ENCODE assay signal across 22 cellular contexts in genomic region chr13:93307166-93307565, GRCh38.
DNase-seq lines count a peak whose midpoint lies in the region; ATAC-seq, FAIRE-seq and TF ChIP-seq lines count a peak whose summit lies in the region.
"Had no signal": no experiment of that assay in that cellular context is flagged by ENCODE, and none has a peak within 500 bp of the region (broad histone marks: within the 10 kb centered on the region; RNA-seq: fewer than 3 reads in every experiment).

No MANE protein-coding gene starts in this region.

- H3K27me3 ChIP-seq in GM23248 (replicated peaks; ENCODE audit: insufficient read depth) (no peaks in the 10 kb centered on the region), astrocyte (ENCODE audit: insufficient read depth, low read length) (no peaks in the 10 kb centered on the region)

- no peaks in the 10 kb centered on the region for H3K36me3 Mint-ChIP-seq in astrocyte (ENCODE audit: low read depth, unreplicated experiment)
- H3K36me3 Mint-ChIP-seq: IgD-negative memory B cell had no signal

- H3K9ac ChIP-seq in GM23248 (no peak overlapping the region), astrocyte (ENCODE audit: low read length) (no peak overlapping the region)
- H3K9ac ChIP-seq: KMS-11 had no signal

- H3K9me3 ChIP-seq in GM23248 (ENCODE audit: low read depth) (no peaks in the 10 kb centered on the region), astrocyte (ENCODE audit: insufficient read depth, low read depth, low read length) (no peaks in the 10 kb centered on the region)

- DNase-seq in GM23248 (peak; percentile 43), astrocyte (ENCODE audit: low read depth) (peak; percentile 38)
- DNase-seq in stimulated activated CD4-positive, alpha-beta T cell treated with anti-CD3 and anti-CD28 coated beads, Interleukin-2, amount 100 ng/mL, for 48 hours = no peak
- DNase-seq: 8988T, Calu3, DMS79 treated with DMSO at 0.1 percent for 48 hours, H9, HFFc6, MM.1S, NCI-H2029 treated with DMSO at 0.1 percent for 48 hours, NCI-H526 treated with DMSO at 0.1 percent for 48 hours, SHP77 had no signal

- H3K4me2 ChIP-seq in GM23248 (ENCODE audit: unreplicated experiment) (peak overlapping the region; percentile 53), astrocyte (ENCODE audit: low read length) (no peak overlapping the region)
- H3K4me2 ChIP-seq: KMS-11 had no signal

- FAIRE-seq in A204.1 (lab: Jason Lieb, UNC) = peak; percentile 65
- FAIRE-seq in astrocyte (lab: Jason Lieb, UNC) = peak; percentile 62
- FAIRE-seq in islet of Langerhans (lab: Jason Lieb, UNC) = peak; percentile 13
- FAIRE-seq: GM12878 had no signal

- H2AFZ ChIP-seq in GM23248 (no peak overlapping the region), astrocyte (ENCODE audit: low read depth, low read length) (no peak overlapping the region)

- H3K27ac ChIP-seq in GM23248 (0 out of 2 replicates have a peak overlapping the region, but pooled peaks have one; percentile 4), astrocyte (ENCODE audit: low read depth, low read length) (peak overlapping the region; percentile 8)
- H3K27ac ChIP-seq: KMS-11, RWPE1 had no signal

- H3K36me3 ChIP-seq in GM23248 (ENCODE audit: low read depth) (no peaks in the 10 kb centered on the region), astrocyte (ENCODE audit: insufficient read depth, low read length) (no peaks in the 10 kb centered on the region)

- H3K4me1 Mint-ChIP-seq in astrocyte (ENCODE audit: low read depth, unreplicated experiment) = peaks cover 21% of the 10 kb centered on the region
- H3K4me1 Mint-ChIP-seq: IgD-negative memory B cell had no signal

- H3K27ac Mint-ChIP-seq in astrocyte (ENCODE audit: unreplicated experiment) = no peak overlapping the region
- H3K27ac Mint-ChIP-seq: H9, HFFc6, IgD-negative memory B cell had no signal

- H3K4me3 Mint-ChIP-seq in astrocyte (ENCODE audit: unreplicated experiment) = no peak overlapping the region
- H3K4me3 Mint-ChIP-seq: H9, HFFc6, IgD-negative memory B cell had no signal

- H3F3A ChIP-seq in GM23248 (ENCODE audit: insufficient read depth) = no peaks in the 10 kb centered on the region

- no peaks in the 10 kb centered on the region for H4K20me1 ChIP-seq in GM23248 (ENCODE audit: insufficient read depth)
- H4K20me1 ChIP-seq in astrocyte (ENCODE audit: insufficient read depth, low read length) = no peaks in the 10 kb centered on the region

- H3K27me3 Mint-ChIP-seq in astrocyte (ENCODE audit: low read depth, unreplicated experiment) = no peaks in the 10 kb centered on the region
- H3K27me3 Mint-ChIP-seq: IgD-negative memory B cell had no signal

- H3K4me1 ChIP-seq in GM23248 (ENCODE audit: insufficient read depth) (peaks cover 34% of the 10 kb centered on the region), astrocyte (ENCODE audit: insufficient read depth, low read length) (peaks cover 17% of the 10 kb centered on the region)

- H3K79me2 ChIP-seq in GM23248 (ENCODE audit: insufficient read depth) (no peaks in the 10 kb centered on the region), astrocyte (ENCODE audit: insufficient read depth, low read length) (peaks cover 2% of the 10 kb centered on the region)

- ATAC-seq in HG03442 (IDR thresholded peaks at IDR 0.05; ENCODE audit: unreplicated experiment) (no peak), HG02798 (IDR thresholded peaks at IDR 0.05; ENCODE audit: poor library complexity, unreplicated experiment) (no peak), GM21528 (IDR thresholded peaks at IDR 0.05; ENCODE audit: low FRiP score, unreplicated experiment) (no peak)
- ATAC-seq: GM12878, Panc1 had no signal

- no peak for TF ChIP-seq CTCF in astrocyte (IDR thresholded peaks at IDR 0.05; ENCODE audit: insufficient read depth, low read depth, low read length)

- H3K9me2 ChIP-seq in GM23248 (ENCODE audit: insufficient read depth) = no peaks in the 10 kb centered on the region

- H3K4me3 ChIP-seq in GM23248 (no peak overlapping the region; the same call in 1 of the 2 replicates), astrocyte (ENCODE audit: insufficient read depth, low read depth, low read length) (no peak overlapping the region)
- H3K4me3 ChIP-seq: GM12878 had no signal

- in situ Hi-C loops in GM23248 (cut with MboI) = no loop called here

- H3K9me3 Mint-ChIP-seq in astrocyte (ENCODE audit: unreplicated experiment) = no peaks in the 10 kb centered on the region
- H3K9me3 Mint-ChIP-seq: H9, HFFc6 had no signal

Comparison
In these comparisons a context has a peak if more than half of its experiments do, and no peak if none do; other contexts are left out.
1. DNase-seq: peak in GM23248 (single experiment) and astrocyte (single experiment); none in stimulated activated CD4-positive, alpha-beta T cell treated with anti-CD3 and anti-CD28 coated beads, Interleukin-2, amount 100 ng/mL, for 48 hours (0 of 2).